ENCODE assay signal across 13 cellular contexts in genomic region chr7:80106498-80107113, GRCh38. TPM values are rescaled to one million over a fixed set of nuclear protein-coding genes. Genes with fewer than 3 reads are reported as not detected.
A peak's percentile ranks its signal among the peaks of the same experiment; 100 is the strongest.
DNase-seq lines count a peak whose midpoint lies in the region; ATAC-seq and TF ChIP-seq lines count a peak whose summit lies in the region.
"Had no signal": no experiment of that assay in that cellular context is flagged by ENCODE, and none has a peak within 500 bp of the region (broad histone marks: within the 10 kb centered on the region; RNA-seq: fewer than 3 reads in every experiment).

No MANE protein-coding gene starts in this region.

- intact Hi-C loops in PC-9 (cut with micrococcal nuclease; ENCODE audit: unreplicated experiment): no loop called here

- H3K36me3 ChIP-seq in PC-9 (ENCODE audit: low read depth): no peaks in the 10 kb centered on the region
- H3K36me3 ChIP-seq: spleen had no signal

- ATAC-seq in GM18870 (IDR thresholded peaks at IDR 0.05; ENCODE audit: unreplicated experiment) (peak; percentile 53), HG02678 (IDR thresholded peaks at IDR 0.05; ENCODE audit: unreplicated experiment) (peak; percentile 49)

- no peaks in the 10 kb centered on the region for H3K4me1 ChIP-seq in PC-9 (replicated peaks; ENCODE audit: insufficient read depth)

- H3K4me3 Mint-ChIP-seq in nephron: no peak overlapping the region
- H3K4me3 Mint-ChIP-seq: dendritic cell treated with granulocyte-macrophage colony-stimulating factor and Interleukin-4, amounts not matched to agents 40 ng/mL and 50 ng/mL, for 4 days; memory B cell had no signal

- H3K79me2 ChIP-seq in PC-9 (ENCODE audit: low read depth): no peaks in the 10 kb centered on the region

- peak overlapping the region; percentile 33; the same call in 1 of the 2 replicates for H2AFZ ChIP-seq in PC-9

- peaks cover 9% of the 10 kb centered on the region for H3K9me3 Mint-ChIP-seq in nephron
- H3K9me3 Mint-ChIP-seq: dendritic cell treated with granulocyte-macrophage colony-stimulating factor and Interleukin-4, amounts not matched to agents 40 ng/mL and 50 ng/mL, for 4 days had no signal

- H4K20me1 ChIP-seq in PC-9 (ENCODE audit: insufficient read depth): no peaks in the 10 kb centered on the region

- H3K4me3 ChIP-seq in PC-9: no peak overlapping the region
- H3K4me3 ChIP-seq: spleen had no signal

- H3F3A ChIP-seq in PC-9 (ENCODE audit: insufficient read depth, low read depth): no peaks in the 10 kb centered on the region

- TF ChIP-seq CTCF in PC-9 (conservative IDR thresholded peaks at IDR 0.05) (no peak), nephron (IDR thresholded peaks at IDR 0.05; ENCODE audit: unreplicated experiment in 3 of 3) (no peak)

- no peak for DNase-seq in PC-9
- DNase-seq in NCI-H774 (lab: John Stamatoyannopoulos, UW): no peak
- DNase-seq in middle frontal gyrus (ENCODE audit: extremely low spot score, low spot score): no peak
- no peak for DNase-seq in superior temporal gyrus (ENCODE audit: extremely low spot score)
- DNase-seq: activated CD4-positive, CD25-positive, alpha-beta regulatory T cell; activated naive CD4-positive, alpha-beta T cell; NCI-H1930; spleen had no signal

- H3K27ac Mint-ChIP-seq in nephron: peak overlapping the region; percentile 2 to 20 (median 3)
- H3K27ac Mint-ChIP-seq: memory B cell had no signal

- H3K27ac ChIP-seq in PC-9: no peak overlapping the region
- H3K27ac ChIP-seq: spleen had no signal

- H3K4me2 ChIP-seq in PC-9: no peak overlapping the region

- BruUV-seq in PC-9 (replicated peaks; lab: Mats Ljungman, UMichigan): no TSS peak

- CTCF ChIA-PET in PC-9 (lab: Charles Lee): no interaction called here

- POLR2A ChIA-PET in PC-9 (lab: Charles Lee; ENCODE audit: unreplicated experiment): no interaction called here

- H3K4me1 Mint-ChIP-seq in nephron: peaks cover 5% of the 10 kb centered on the region
- H3K4me1 Mint-ChIP-seq: memory B cell had no signal

- H3K36me3 Mint-ChIP-seq in nephron (ENCODE audit: low read depth): no peaks in the 10 kb centered on the region
- H3K36me3 Mint-ChIP-seq: memory B cell had no signal

- H3K27me3 ChIP-seq in PC-9 (ENCODE audit: insufficient read depth, low read depth): no peaks in the 10 kb centered on the region
- H3K27me3 ChIP-seq: spleen had no signal

- H3K9me3 ChIP-seq in PC-9 (ENCODE audit: insufficient read depth, low read depth): no peaks in the 10 kb centered on the region
- H3K9me3 ChIP-seq: spleen had no signal

- H3K27me3 Mint-ChIP-seq in nephron (ENCODE audit: low read depth): no peaks in the 10 kb centered on the region
- H3K27me3 Mint-ChIP-seq: dendritic cell treated with granulocyte-macrophage colony-stimulating factor and Interleukin-4, amounts not matched to agents 40 ng/mL and 50 ng/mL, for 4 days; memory B cell had no signal

- 0 out of 2 replicates have a peak, but pooled peaks cover 3% of the 10 kb centered on the region for H3K9me2 ChIP-seq in PC-9 (ENCODE audit: insufficient read depth)

RNA-seq across cellular contexts. Expression of gene GNAI1, which starts 28.0 kb away (rescaled TPM):
- total RNA-seq in PC-9 (2021): 16.8 and 25.6 TPM in 2 replicates
